Comparison of ENCODE assay signal across 8 cellular contexts in the genomic region with DNA sequence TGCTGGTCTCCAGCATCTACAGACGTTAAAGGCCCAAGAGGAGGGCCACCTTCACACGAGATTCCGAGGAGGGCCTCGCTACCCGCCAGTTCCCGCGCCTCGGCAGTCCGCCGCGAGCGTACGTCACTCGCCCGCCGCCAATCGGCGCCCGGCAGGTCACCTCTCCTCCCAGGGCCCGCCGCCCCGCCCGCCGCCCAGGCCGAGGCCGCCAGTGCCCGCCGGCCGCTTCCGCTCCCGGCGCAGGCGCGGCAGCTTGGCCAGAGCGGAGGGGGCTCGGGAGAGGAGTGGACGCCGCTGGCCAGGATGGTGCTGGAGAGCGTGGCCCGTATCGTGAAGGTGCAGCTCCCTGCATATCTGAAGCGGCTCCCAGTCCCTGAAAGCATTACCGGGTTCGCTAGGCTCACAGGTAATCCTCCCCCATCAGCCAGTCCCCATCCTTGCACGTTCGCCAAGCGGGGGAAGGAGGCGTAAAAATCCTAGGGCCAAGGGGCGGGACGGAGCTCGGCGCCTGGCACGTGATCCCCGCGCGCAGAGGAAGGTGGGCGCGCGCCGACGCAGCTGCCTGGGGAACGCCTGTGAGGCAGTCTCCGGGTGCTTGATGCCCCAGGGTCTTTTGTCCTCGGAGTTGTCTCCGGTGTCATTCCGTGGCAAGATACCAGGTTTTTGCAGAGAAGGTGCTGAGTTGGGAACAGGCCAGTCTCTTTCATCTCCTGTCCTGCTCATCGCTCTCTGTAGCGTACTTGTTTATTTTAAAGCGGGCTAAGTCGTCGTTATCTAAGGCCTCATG. TPM values are rescaled to one million over a fixed set of nuclear protein-coding genes. Genes with fewer than 3 reads are reported as not detected.
A peak's percentile ranks its signal among the peaks of the same experiment; 100 is the strongest.
DNase-seq lines count a peak whose midpoint lies in the region; ATAC-seq and TF ChIP-seq lines count a peak whose summit lies in the region.

A gene with protein sequence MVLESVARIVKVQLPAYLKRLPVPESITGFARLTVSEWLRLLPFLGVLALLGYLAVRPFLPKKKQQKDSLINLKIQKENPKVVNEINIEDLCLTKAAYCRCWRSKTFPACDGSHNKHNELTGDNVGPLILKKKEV (plus strand): TSS at position 211 of the 787 bp plus-strand sequence. CDS start 93 bp downstream, at position 304.

- POLR2A ChIA-PET in activated CD4-positive, alpha-beta T cell treated with anti-CD3 and anti-CD28 coated beads, Interleukin-2, amount 10 ng/mL, durations not matched to agents 7 days and 5 days (lab: Charles Lee) = interaction anchor here (0.5 to 3.5 kb wide), 6 partner anchors 11 to 59 kb away, joined by 3 to 51 read pairs (median 4); partner anchors contain the start of gene UBE2D3

- peak within 1 kb of the TSS; percentile 100 for H3K27ac Mint-ChIP-seq in activated CD4-positive, alpha-beta T cell treated with anti-CD3 and anti-CD28 coated beads, Interleukin-2, amount 10 ng/mL, durations not matched to agents 7 days and 5 days

- CTCF ChIA-PET in activated CD4-positive, alpha-beta T cell treated with anti-CD3 and anti-CD28 coated beads, Interleukin-2, amount 10 ng/mL, durations not matched to agents 7 days and 5 days (lab: Charles Lee) = interaction anchor here (0.7 to 2.4 kb wide), 4 partner anchors 12 to 41 kb away, joined by 3 to 7 read pairs (median 6); partner anchors contain the start of gene UBE2D3

- TF ChIP-seq CTCF in C4-2B (conservative IDR thresholded peaks at IDR 0.05) (no peak), coronary artery (IDR thresholded peaks at IDR 0.05) (no peak)

- H3K27ac ChIP-seq in C4-2B (peak within 1 kb of the TSS; percentile 84), coronary artery (peak within 1 kb of the TSS; percentile 91 to 98)

- DNase-seq in NCI-H69 (lab: John Stamatoyannopoulos, UW) (peak; percentile 92), coronary artery (ENCODE audit: low spot score) (peak; percentile 95), left kidney (ENCODE audit: low read depth, low spot score) (peak; percentile 97)
- peak; percentile 93 for DNase-seq in activated CD4-positive, alpha-beta T cell treated with anti-CD3 and anti-CD28 coated beads, Interleukin-2, amount 10 ng/mL, durations not matched to agents 7 days and 5 days
- peak; percentile 93 for DNase-seq in stimulated activated CD4-positive, alpha-beta T cell treated with anti-CD3 and anti-CD28 coated beads, Interleukin-1b, Interleukin-23, amount 100 ng/mL, for 48 hours

- peaks cover 42% of the 10 kb centered on the region for H3K36me3 Mint-ChIP-seq in activated CD4-positive, alpha-beta T cell treated with anti-CD3 and anti-CD28 coated beads, Interleukin-2, amount 10 ng/mL, durations not matched to agents 7 days and 5 days (ENCODE audit: low read depth)

- H3K4me3 ChIP-seq in coronary artery = peak within 1 kb of the TSS; percentile 82

- H3K4me3 Mint-ChIP-seq in activated CD4-positive, alpha-beta T cell treated with anti-CD3 and anti-CD28 coated beads, Interleukin-2, amount 10 ng/mL, durations not matched to agents 7 days and 5 days = peak within 1 kb of the TSS; percentile 96

- H3K4me1 Mint-ChIP-seq in activated CD4-positive, alpha-beta T cell treated with anti-CD3 and anti-CD28 coated beads, Interleukin-2, amount 10 ng/mL, durations not matched to agents 7 days and 5 days = peaks cover 61% of the 10 kb centered on the region

- ATAC-seq in GM19372 (IDR thresholded peaks at IDR 0.05; ENCODE audit: low read depth, unreplicated experiment) (peak; percentile 84), HG03521 (IDR thresholded peaks at IDR 0.05; ENCODE audit: unreplicated experiment) (peak; percentile 87)

- H3K27me3 Mint-ChIP-seq in activated CD4-positive, alpha-beta T cell treated with anti-CD3 and anti-CD28 coated beads, Interleukin-2, amount 10 ng/mL, durations not matched to agents 7 days and 5 days = no peaks in the 10 kb centered on the region

- peaks cover 10% of the 10 kb centered on the region for H3K9me3 Mint-ChIP-seq in activated CD4-positive, alpha-beta T cell treated with anti-CD3 and anti-CD28 coated beads, Interleukin-2, amount 10 ng/mL, durations not matched to agents 7 days and 5 days

RNA-seq across cellular contexts. Expression of the gene that starts here (rescaled TPM):
- 10 to 100 TPM; 35.1 to 40.7 TPM for total RNA-seq in activated CD4-positive, alpha-beta T cell treated with anti-CD3 and anti-CD28 coated beads, Interleukin-2, amount 10 ng/mL, durations not matched to agents 7 days and 5 days

Comparison
In these comparisons a context has a peak if more than half of its experiments do, and no peak if none do; other contexts are left out.
1. Peak in every context shown above with its lines: DNase-seq, ATAC-seq, H3K4me3 ChIP-seq and H3K27ac ChIP-seq.